ENCODE assay signal across 20 cellular contexts in the genomic region with DNA sequence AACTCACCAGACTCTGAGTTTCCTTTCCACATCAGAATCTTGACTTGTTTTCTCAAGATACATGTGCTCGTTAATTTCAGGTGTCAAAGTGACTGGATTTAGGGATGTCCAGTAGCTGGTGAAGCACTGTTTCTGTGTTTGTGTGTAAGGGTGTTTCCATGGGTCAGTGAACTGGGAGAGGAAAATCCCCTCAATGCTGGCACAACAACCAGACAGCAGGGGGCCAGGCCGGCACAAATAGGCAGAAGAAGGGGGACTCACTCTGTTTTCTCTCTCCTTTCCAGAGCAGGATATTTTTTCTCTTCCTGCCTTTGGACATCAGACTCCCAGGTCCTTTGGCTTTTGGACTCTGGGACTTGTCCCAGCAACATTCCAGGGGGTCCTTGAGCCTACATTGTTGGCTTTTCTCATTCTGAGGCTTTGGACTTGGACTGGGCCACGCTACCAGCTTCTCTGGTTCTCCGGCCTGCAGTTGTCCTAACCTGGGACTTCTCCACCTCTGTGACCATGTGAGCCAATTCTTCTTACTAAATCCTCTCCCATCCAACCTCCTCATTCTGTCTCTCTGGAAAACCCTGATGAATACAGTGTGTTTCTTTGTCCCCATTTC.
"Had no signal": no experiment of that assay in that cellular context is flagged by ENCODE, and none has a peak within 500 bp of the region (broad histone marks: within the 10 kb centered on the region; RNA-seq: fewer than 3 reads in every experiment).

No MANE protein-coding gene starts in this region.

- H3K4me3 Mint-ChIP-seq: activated CD4-positive, alpha-beta T cell treated with anti-CD3 and anti-CD28 coated beads, Interleukin-2, amount 10 ng/mL, durations not matched to agents 7 days and 5 days; activated CD8-positive, alpha-beta T cell treated with anti-CD3 and anti-CD28 coated beads, Interleukin-2, amount 10 ng/mL, durations not matched to agents 7 days and 5 days; activated naive CD4-positive, alpha-beta T cell treated with anti-CD3 and anti-CD28 coated beads, Interleukin-2, amount 10 ng/mL, durations not matched to agents 7 days and 5 days; activated T-cell treated with anti-CD3 and anti-CD28 coated beads, Interleukin-2, amount 50 U/mL, for 4 hours; central memory CD8-positive, alpha-beta T cell; naive thymus-derived CD8-positive, alpha-beta T cell had no signal

- H3K4me1 Mint-ChIP-seq: activated CD4-positive, alpha-beta T cell treated with anti-CD3 and anti-CD28 coated beads, Interleukin-2, amount 10 ng/mL, durations not matched to agents 7 days and 5 days; activated naive CD4-positive, alpha-beta T cell treated with anti-CD3 and anti-CD28 coated beads, Interleukin-2, amount 10 ng/mL, durations not matched to agents 7 days and 5 days; central memory CD8-positive, alpha-beta T cell had no signal

- H3K9me3 Mint-ChIP-seq: activated CD4-positive, alpha-beta T cell treated with anti-CD3 and anti-CD28 coated beads, Interleukin-2, amount 10 ng/mL, durations not matched to agents 7 days and 5 days; activated naive CD4-positive, alpha-beta T cell treated with anti-CD3 and anti-CD28 coated beads, Interleukin-2, amount 10 ng/mL, durations not matched to agents 7 days and 5 days; activated T-cell treated with anti-CD3 and anti-CD28 coated beads, Interleukin-2, amount 50 U/mL, for 4 hours; central memory CD8-positive, alpha-beta T cell had no signal

- H3K36me3 Mint-ChIP-seq: activated naive CD4-positive, alpha-beta T cell treated with anti-CD3 and anti-CD28 coated beads, Interleukin-2, amount 10 ng/mL, durations not matched to agents 7 days and 5 days; naive thymus-derived CD8-positive, alpha-beta T cell had no signal

- H3K27ac Mint-ChIP-seq: activated CD4-positive, alpha-beta T cell treated with anti-CD3 and anti-CD28 coated beads, Interleukin-2, amount 10 ng/mL, durations not matched to agents 7 days and 5 days; activated CD8-positive, alpha-beta T cell treated with anti-CD3 and anti-CD28 coated beads, Interleukin-2, amount 10 ng/mL, durations not matched to agents 7 days and 5 days; activated naive CD4-positive, alpha-beta T cell treated with anti-CD3 and anti-CD28 coated beads, Interleukin-2, amount 10 ng/mL, durations not matched to agents 7 days and 5 days; naive thymus-derived CD8-positive, alpha-beta T cell had no signal

- H3K4me3 ChIP-seq: ascending aorta, right atrium auricular region, skin epidermis, tibial nerve, uterus had no signal

- H3K27me3 ChIP-seq: ascending aorta, right atrium auricular region, tibial nerve, uterus had no signal

- ATAC-seq: activated CD4-positive, CD25-positive, alpha-beta regulatory T cell treated with anti-CD3 and anti-CD28 coated beads, Interleukin-2, amount 50 U/mL, for 24 hours; activated CD8-positive, alpha-beta T cell treated with anti-CD3 and anti-CD28 coated beads, Interleukin-2, amount 10 ng/mL, durations not matched to agents 7 days and 5 days; activated T-cell treated with anti-CD3 and anti-CD28 coated beads, Interleukin-2, amount 50 U/mL, for 4 hours; esophagus mucosa; naive thymus-derived CD8-positive, alpha-beta T cell; stimulated activated naive CD8-positive, alpha-beta T cell treated with anti-CD3 and anti-CD28 coated beads, Interleukin-15, Interleukin-2, amounts not matched to agents 100 U/mL and 50 U/mL, for 24 hours had no signal

- DNase-seq: activated CD4-positive, alpha-beta T cell treated with anti-CD3 and anti-CD28 coated beads, Interleukin-2, amount 10 ng/mL, durations not matched to agents 7 days and 5 days; activated CD8-positive, alpha-beta T cell treated with anti-CD3 and anti-CD28 coated beads, Interleukin-2, amount 10 ng/mL, durations not matched to agents 7 days and 5 days; activated naive CD4-positive, alpha-beta T cell treated with anti-CD3 and anti-CD28 coated beads, Interleukin-2, amount 10 ng/mL, durations not matched to agents 7 days and 5 days; activated T-cell treated with anti-CD3 and anti-CD28 coated beads, Interleukin-2, amount 50 U/mL, for 4 hours; cortex of kidney; mesendoderm; naive thymus-derived CD8-positive, alpha-beta T cell; posterior cingulate gyrus; stimulated activated naive CD8-positive, alpha-beta T cell treated with anti-CD3 and anti-CD28 coated beads, Interleukin-15, Interleukin-2, amounts not matched to agents 100 U/mL and 50 U/mL, for 24 hours; substantia nigra; T-helper 1 cell; T-helper 9 cell; uterus had no signal

- H3K27ac ChIP-seq: ascending aorta, right atrium auricular region, skin epidermis, tibial nerve, uterus had no signal

- H3K4me1 ChIP-seq: ascending aorta, right atrium auricular region, tibial nerve, uterus had no signal

- H3K36me3 ChIP-seq: ascending aorta, right atrium auricular region, tibial nerve, uterus had no signal

- H3K27me3 Mint-ChIP-seq: activated naive CD4-positive, alpha-beta T cell treated with anti-CD3 and anti-CD28 coated beads, Interleukin-2, amount 10 ng/mL, durations not matched to agents 7 days and 5 days; central memory CD8-positive, alpha-beta T cell had no signal
